In the genomic region with DNA sequence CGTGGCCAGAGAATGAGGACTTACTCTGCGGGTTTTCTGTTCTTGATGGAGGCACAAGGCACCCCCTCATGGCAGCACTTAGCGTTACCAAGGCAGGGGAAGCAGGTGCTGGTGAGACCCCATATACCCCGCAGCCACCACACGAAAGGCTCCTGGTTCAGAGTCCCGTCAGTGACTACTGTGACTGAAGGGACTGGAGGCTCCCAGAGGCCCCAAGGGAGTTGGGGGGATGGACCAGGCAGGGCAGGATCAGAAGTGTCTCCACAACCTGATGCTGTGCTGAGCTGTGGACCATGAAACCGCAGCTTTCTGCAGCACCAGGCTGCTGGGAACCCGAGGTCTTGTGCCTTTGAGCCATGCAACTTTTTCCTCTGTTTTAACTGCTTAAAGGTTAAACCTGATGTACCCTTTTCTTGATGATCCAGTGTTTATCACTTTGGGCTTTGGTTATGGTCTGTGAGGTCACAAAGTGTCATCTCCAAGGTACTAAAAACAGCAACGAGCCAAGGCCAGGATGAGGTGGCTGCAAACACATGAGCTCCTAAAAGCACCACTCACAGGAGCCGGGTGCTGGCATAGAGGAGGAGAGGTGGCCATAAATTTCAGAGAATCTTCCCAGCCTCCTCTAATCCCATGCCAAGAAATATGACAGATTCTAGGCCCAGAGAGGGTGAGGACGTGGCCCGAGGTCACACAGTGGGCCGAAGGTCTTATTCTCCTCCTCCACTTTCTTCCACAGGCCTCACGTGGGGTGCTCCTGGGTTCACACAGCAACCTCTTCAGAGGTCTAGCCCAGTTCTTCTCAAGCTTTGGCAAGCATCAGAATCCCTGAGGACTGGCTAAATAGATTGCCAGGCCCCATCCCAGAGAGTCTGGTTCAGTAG, we compare ENCODE assay signal across 10 cellular contexts. TPM values are rescaled to one million over a fixed set of nuclear protein-coding genes. Genes with fewer than 3 reads are reported as not detected.
A peak's percentile ranks its signal among the peaks of the same experiment; 100 is the strongest.
DNase-seq lines count a peak whose midpoint lies in the region; ATAC-seq and TF ChIP-seq lines count a peak whose summit lies in the region.
"Had no signal": no experiment of that assay in that cellular context is flagged by ENCODE, and none has a peak within 500 bp of the region (broad histone marks: within the 10 kb centered on the region; RNA-seq: fewer than 3 reads in every experiment).

No MANE protein-coding gene starts in this region.

- H3K36me3 Mint-ChIP-seq in chondrocyte (ENCODE audit: low read depth) (no peaks in the 10 kb centered on the region), natural killer cell (no peaks in the 10 kb centered on the region)

- H3K27ac Mint-ChIP-seq in chondrocyte (ENCODE audit: unreplicated experiment) = no peak overlapping the region
- peak overlapping the region in 1 of 2 donors; percentile 87 for H3K27ac Mint-ChIP-seq in natural killer cell

- DNase-seq in DMS79 (lab: John Stamatoyannopoulos, UW) = peak; percentile 50
- no peak for DNase-seq in chondrocyte (ENCODE audit: low spot score)
- no peak for DNase-seq in head of caudate nucleus
- DNase-seq in RPMI8226 = no peak
- no peak for DNase-seq in natural killer cell

- H3K4me3 Mint-ChIP-seq in chondrocyte (ENCODE audit: unreplicated experiment) (no peak overlapping the region), natural killer cell (no peak overlapping the region)
- H3K4me3 Mint-ChIP-seq: CD14-positive monocyte had no signal

- ATAC-seq in GM19452 (IDR thresholded peaks at IDR 0.05; ENCODE audit: unreplicated experiment) (peak; percentile 31), HG03432 (IDR thresholded peaks at IDR 0.05; ENCODE audit: unreplicated experiment) (peak; percentile 37), natural killer cell (no peak), HG03469 (IDR thresholded peaks at IDR 0.05; ENCODE audit: unreplicated experiment) (no peak)
- ATAC-seq: left lung had no signal

- intact Hi-C loops in head of caudate nucleus (cut with DNase I) (no loop called here), natural killer cell (cut with micrococcal nuclease) (loop anchor here (5.0 kb wide), 1 partner anchor 47 kb away; no protein-coding TSS in a partner anchor)

- H3K4me1 Mint-ChIP-seq in chondrocyte (ENCODE audit: low read depth) = peaks cover 31% of the 10 kb centered on the region
- H3K4me1 Mint-ChIP-seq in natural killer cell = peaks cover 20 to 46% of the 10 kb centered on the region in 2 donors

- H3K27me3 Mint-ChIP-seq in chondrocyte (ENCODE audit: low read depth) (no peaks in the 10 kb centered on the region), natural killer cell (ENCODE audit: low read depth in 2 of 2) (peaks cover 0 to 6% of the 10 kb centered on the region in 2 donors)

- no peaks in the 10 kb centered on the region for H3K9me3 Mint-ChIP-seq in chondrocyte (ENCODE audit: low read depth)
- no peaks in the 10 kb centered on the region for H3K9me3 Mint-ChIP-seq in natural killer cell

- TF ChIP-seq CTCF in chondrocyte (IDR thresholded peaks at IDR 0.05) = peak; percentile 48
- TF ChIP-seq CTCF in natural killer cell (IDR thresholded peaks at IDR 0.05) = no peak

RNA-seq across cellular contexts. Expression of a gene that starts 4.2 kb away (rescaled TPM):
- total RNA-seq in chondrocyte (113 to 367 TPM (median 367 TPM) in 3 replicates), natural killer cell (1 to 10 TPM in 2 of 3 donors, under 1 TPM in 1; 0.14 to 1.4 (median 1.4) TPM)

Comparison
In these comparisons a context has a peak if more than half of its experiments do, and no peak if none do; other contexts are left out.
1. ATAC-seq: peak in GM19452 (single experiment) and HG03432 (single experiment); none in natural killer cell (0 of 3) and HG03469 (single experiment).
2. RNA of a gene that starts 4.2 kb away (total RNA-seq): 113 to 367 TPM in chondrocyte; 0.14 to 1.4 TPM in natural killer cell; every median in the first group is over 10 times any median in the second.